Comparison of ENCODE assay signal across 15 cellular contexts in the genomic region with DNA sequence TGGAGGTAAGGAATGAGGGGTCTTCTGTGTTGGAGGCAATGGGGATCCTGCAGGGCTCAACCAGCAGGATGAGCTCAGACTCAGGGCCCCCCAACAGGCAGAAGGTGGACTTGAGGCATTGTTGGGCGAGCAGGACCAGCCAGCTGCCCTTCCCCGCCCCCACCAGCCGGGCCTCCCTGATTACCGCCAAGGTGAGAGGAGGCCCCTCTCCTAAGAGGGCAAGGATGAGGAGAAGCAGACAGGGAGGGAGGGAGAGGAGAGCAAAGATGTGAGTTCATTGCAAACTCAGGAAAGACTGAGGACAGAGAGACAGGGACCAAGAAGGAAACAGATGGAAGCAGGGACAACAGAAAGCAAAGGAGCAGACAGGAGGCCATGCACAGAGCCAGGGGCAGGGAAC.
DNase-seq lines count a peak whose midpoint lies in the region; ATAC-seq and TF ChIP-seq lines count a peak whose summit lies in the region.
"Had no signal": no experiment of that assay in that cellular context is flagged by ENCODE, and none has a peak within 500 bp of the region (broad histone marks: within the 10 kb centered on the region; RNA-seq: fewer than 3 reads in every experiment).

No MANE protein-coding gene starts in this region.

- TF ChIP-seq CTCF in H9 (conservative IDR thresholded peaks at IDR 0.05) (no peak), gastroesophageal sphincter (IDR thresholded peaks at IDR 0.05) (no peak), uterus (IDR thresholded peaks at IDR 0.05) (no peak)

- no peaks in the 10 kb centered on the region for H3K79me1 ChIP-seq in H9 (ENCODE audit: insufficient read depth, low read depth, low read length, poor library complexity, severe bottlenecking)
- no peaks in the 10 kb centered on the region for H3K79me1 ChIP-seq in neuronal stem cell (ENCODE audit: low read depth, low read length)

- no peak overlapping the region for H2BK12ac ChIP-seq in H9 (ENCODE audit: insufficient read length, low read depth, low read length)
- peak overlapping the region; percentile 67 for H2BK12ac ChIP-seq in neuronal stem cell (ENCODE audit: low read length)

- no peak overlapping the region for H3T11ph ChIP-seq in H9 (ENCODE audit: low read length)

- no peak overlapping the region for H4K5ac ChIP-seq in H9 (ENCODE audit: insufficient read length, low read depth, low read length)

- no peaks in the 10 kb centered on the region for H3K27me3 ChIP-seq in H9 (ENCODE audit: insufficient read depth, low read length)
- no peaks in the 10 kb centered on the region for H3K27me3 ChIP-seq in gastroesophageal sphincter
- no peaks in the 10 kb centered on the region for H3K27me3 ChIP-seq in neuronal stem cell (ENCODE audit: control insufficient read depth in 3 of 3, insufficient read depth in 3 of 3, low read depth in 1 of 3, low read length in 3 of 3)
- H3K27me3 ChIP-seq in uterus, result no peaks in the 10 kb centered on the region
- H3K27me3 ChIP-seq: BE2C had no signal

- H2BK5ac ChIP-seq in H9 (ENCODE audit: insufficient read length, low read length) (no peak overlapping the region), neuronal stem cell (ENCODE audit: low read length) (no peak overlapping the region)

- H3K36me3 ChIP-seq in gastroesophageal sphincter, result no peaks in the 10 kb centered on the region
- no peaks in the 10 kb centered on the region for H3K36me3 ChIP-seq in neuronal stem cell (replicated peaks in 1 of 2; ENCODE audit: control insufficient read depth in 2 of 2, insufficient read depth in 2 of 2, low read length in 2 of 2)
- H3K36me3 ChIP-seq in uterus, result no peaks in the 10 kb centered on the region
- H3K36me3 ChIP-seq: BE2C had no signal

- H2BK120ac ChIP-seq in H9 (ENCODE audit: low read depth, low read length, poor library complexity, severe bottlenecking) (no peak overlapping the region), neuronal stem cell (ENCODE audit: low read depth, low read length) (no peak overlapping the region)

- H3K23me2 ChIP-seq in H9 (ENCODE audit: insufficient read length, low read depth, low read length, poor library complexity, severe bottlenecking), result no peaks in the 10 kb centered on the region

- H4K8ac ChIP-seq in H9 (replicated peaks; ENCODE audit: insufficient read length, low read depth, low read length) (no peak overlapping the region), neuronal stem cell (ENCODE audit: low read depth, low read length) (no peak overlapping the region)

- no peak overlapping the region for H3K4me2 ChIP-seq in H9 (ENCODE audit: insufficient read depth, insufficient read length, low read length)
- no peak overlapping the region for H3K4me2 ChIP-seq in neuronal stem cell (ENCODE audit: insufficient read depth, low read length, poor library complexity, severe bottlenecking)

- H3K18ac ChIP-seq in H9 (ENCODE audit: insufficient read length, low read depth, low read length) (no peak overlapping the region), neuronal stem cell (ENCODE audit: low read length) (peak overlapping the region; percentile 62)

- peaks cover 30 to 44% of the 10 kb centered on the region in 2 experiments for H3K4me1 Mint-ChIP-seq in H9
- H3K4me1 Mint-ChIP-seq: CD4-positive, alpha-beta memory T cell had no signal

- H4K91ac ChIP-seq in H9 (ENCODE audit: insufficient read length, low read depth, low read length), result no peak overlapping the region
- no peak overlapping the region for H4K91ac ChIP-seq in neuronal stem cell (ENCODE audit: low read depth, low read length, poor library complexity)

- no peak overlapping the region for H2BK15ac ChIP-seq in H9 (ENCODE audit: low read depth, low read length)
- H2BK15ac ChIP-seq in neuronal stem cell (ENCODE audit: low read length), result peak overlapping the region; percentile 34

- H2AK5ac ChIP-seq in H9 (ENCODE audit: insufficient read length, low read length), result no peak overlapping the region
- peak overlapping the region; percentile 59 for H2AK5ac ChIP-seq in neuronal stem cell (ENCODE audit: low read depth, low read length)

- TF ChIP-seq POLR2A in gastroesophageal sphincter (IDR thresholded peaks at IDR 0.05), result no peak
- TF ChIP-seq POLR2A in uterus (IDR thresholded peaks at IDR 0.05), result no peak

- H3K4me3 ChIP-seq in gastroesophageal sphincter (no peak overlapping the region), neuronal stem cell (ENCODE audit: low read length in 2 of 2) (no peak overlapping the region), uterus (no peak overlapping the region)
- H3K4me3 ChIP-seq: GM12878, GM23248 had no signal

- peak overlapping the region; percentile 33; the same call in 1 of the 2 replicates for H3K14ac ChIP-seq in H9 (ENCODE audit: insufficient read depth, low read length)
- H3K14ac ChIP-seq in neuronal stem cell (ENCODE audit: low read length), result no peak overlapping the region

- H3K56ac ChIP-seq in H9 (ENCODE audit: insufficient read length, low read depth, low read length), result no peak overlapping the region

- intact Hi-C loops in uterus (cut with DNase I; ENCODE audit: low total_unique reads), result no loop called here

- H3K79me2 ChIP-seq in H9 (ENCODE audit: insufficient read depth, low read length), result no peaks in the 10 kb centered on the region

- no CpG with 5 or more reads among the region's 4 CpGs for WGBS in H9 (ENCODE audit: extremely low coverage, insufficient read length, low lambda C conversion rate)
- 80% methylated on average over 1 of the region's 4 CpGs; no CpG with 5 or more reads in 1 of the 2 donors for WGBS in gastroesophageal sphincter (ENCODE audit: low coverage in 1 of 2), 2 donors
- no CpG with 5 or more reads among the region's 4 CpGs for WGBS in neuronal stem cell (ENCODE audit: extremely low coverage in 2 of 2, insufficient read length in 2 of 2, insufficient replicate concordance in 1 of 2), 2 donors

- no peaks in the 10 kb centered on the region for H4K20me1 ChIP-seq in H9 (ENCODE audit: control insufficient read depth, insufficient read depth, insufficient read length)

- H3K36me3 Mint-ChIP-seq in H9 (ENCODE audit: insufficient read depth in 1 of 3, low read depth in 3 of 3), result no peaks in the 10 kb centered on the region
- H3K36me3 Mint-ChIP-seq: CD4-positive, alpha-beta memory T cell had no signal

- H3K9me3 ChIP-seq in H9 (ENCODE audit: control insufficient read depth, low read depth, low read length) (no peaks in the 10 kb centered on the region), gastroesophageal sphincter (no peaks in the 10 kb centered on the region), neuronal stem cell (replicated peaks in 1 of 2; ENCODE audit: control insufficient read depth in 2 of 2, insufficient read depth in 1 of 2, low read depth in 1 of 2, low read length in 2 of 2) (no peaks in the 10 kb centered on the region), uterus (no peaks in the 10 kb centered on the region)

- no peak overlapping the region for H3K27ac Mint-ChIP-seq in H9
- H3K27ac Mint-ChIP-seq: CD4-positive, alpha-beta memory T cell had no signal

- ATAC-seq in gastroesophageal sphincter, result no peak
- ATAC-seq: GM12878 had no signal

- H2AFZ ChIP-seq in H9 (ENCODE audit: low read length), result no peak overlapping the region
- H2AFZ ChIP-seq in neuronal stem cell (ENCODE audit: low read length), result no peak overlapping the region
- H2AFZ ChIP-seq: GM23248 had no signal

- H3K9me3 Mint-ChIP-seq in H9, result no peaks in the 10 kb centered on the region; a peak in 1 of 5 replicates

- no peaks in the 10 kb centered on the region; the same call in 1 of the 2 replicates for H3K4me1 ChIP-seq in H9 (ENCODE audit: insufficient read depth, low read length)
- peaks cover 0 to 25% (median 0%) of the 10 kb centered on the region in 3 donors for H3K4me1 ChIP-seq in gastroesophageal sphincter
- peaks cover 0 to 25% of the 10 kb centered on the region in 2 donors for H3K4me1 ChIP-seq in neuronal stem cell (ENCODE audit: control insufficient read depth in 2 of 2, insufficient read depth in 1 of 2, low read depth in 1 of 2, low read length in 2 of 2)
- no peaks in the 10 kb centered on the region for H3K4me1 ChIP-seq in uterus
- H3K4me1 ChIP-seq: BE2C had no signal

- H3K9ac ChIP-seq in H9 (ENCODE audit: extremely low read depth, insufficient read length, low read length) (no peak overlapping the region), neuronal stem cell (ENCODE audit: low read depth, low read length, poor library complexity) (no peak overlapping the region)
- H3K9ac ChIP-seq: GM23248 had no signal

- DNase-seq in H9 (no peak), neuronal stem cell (ENCODE audit: low spot score) (no peak), uterus (no peak), NCI-H1417 treated with DMSO at 0.1 percent for 48 hours (lab: John Stamatoyannopoulos, UW) (no peak), mesenteric fat pad (ENCODE audit: low spot score) (no peak), AG20443 (ENCODE audit: low spot score) (no peak)
- DNase-seq: ACHN; BE2C; CD4-positive, alpha-beta memory T cell; DMS79; GM23248; HCEC 1CT had no signal

- H3K23ac ChIP-seq in H9 (ENCODE audit: insufficient read length, low read depth, low read length), result no peak overlapping the region
- H3K23ac ChIP-seq in neuronal stem cell (ENCODE audit: low read depth, low read length, poor library complexity), result no peak overlapping the region

- H3K27ac ChIP-seq in H9 (ENCODE audit: insufficient read length, low read depth, low read length) (no peak overlapping the region), gastroesophageal sphincter (peak overlapping the region in 3 of 4 donors; percentile 33 to 91 (median 87)), neuronal stem cell (replicated peaks; ENCODE audit: low read length) (no peak overlapping the region), uterus (peak overlapping the region; percentile 44 to 72)
- H3K27ac ChIP-seq: C4-2B, GM23248 had no signal

- H3K4me3 Mint-ChIP-seq in H9, result no peak overlapping the region
- H3K4me3 Mint-ChIP-seq: CD4-positive, alpha-beta memory T cell had no signal

- no peak overlapping the region for H2BK20ac ChIP-seq in H9 (ENCODE audit: low read depth, low read length, poor library complexity, severe bottlenecking)

- H3K27me3 Mint-ChIP-seq in H9 (ENCODE audit: low read depth), result peaks cover 5% of the 10 kb centered on the region

- no peak for TF ChIP-seq EP300 in gastroesophageal sphincter (IDR thresholded peaks at IDR 0.05)

- H3K4ac ChIP-seq in H9 (ENCODE audit: low read depth, low read length) (no peak overlapping the region), neuronal stem cell (ENCODE audit: low read length) (no peak overlapping the region)

Comparison
In these comparisons a context has a peak if more than half of its experiments do, and no peak if none do; other contexts are left out.
1. H3K27ac ChIP-seq: peak in gastroesophageal sphincter (3 of 4) and uterus (2 of 2); none in H9 (single experiment) and neuronal stem cell (single experiment).